ENCODE assay signal across 8 cellular contexts in genomic region chr14:103519043-103519836, GRCh38. TPM values are rescaled to one million over a fixed set of nuclear protein-coding genes. Genes with fewer than 3 reads are reported as not detected.
DNase-seq lines count a peak whose midpoint lies in the region; ATAC-seq and TF ChIP-seq lines count a peak whose summit lies in the region.

No MANE protein-coding gene starts in this region.

- H3K4me1 Mint-ChIP-seq in naive B cell, result peaks cover 7 to 11% (median 9%) of the 10 kb centered on the region in 3 donors

- H3K27ac Mint-ChIP-seq in naive B cell, result peak overlapping the region in 4 of 6 donors; percentile 10 to 60 (median 47)

- H3K27ac ChIP-seq in C4-2B, result peak overlapping the region; percentile 96
- peak overlapping the region; percentile 91 for H3K27ac ChIP-seq in caudate nucleus (ENCODE audit: low read depth, low read length)

- H3K27me3 Mint-ChIP-seq in naive B cell, result peaks cover 0 to 13% (median 12%) of the 10 kb centered on the region in 3 donors

- H3K4me3 Mint-ChIP-seq in naive B cell, result peak overlapping the region; percentile 37 to 88 (median 70)

- H3K9me3 Mint-ChIP-seq in naive B cell, result no peaks in the 10 kb centered on the region

- no peak for ATAC-seq in naive B cell (ENCODE audit: low read depth in 2 of 2)
- ATAC-seq in HG03025 (IDR thresholded peaks at IDR 0.05; ENCODE audit: low FRiP score, unreplicated experiment), result no peak
- ATAC-seq in left lobe of liver, result no peak
- no peak for ATAC-seq in GM19452 (IDR thresholded peaks at IDR 0.05; ENCODE audit: unreplicated experiment)

- no peaks in the 10 kb centered on the region for H3K36me3 Mint-ChIP-seq in naive B cell

- no peak for TF ChIP-seq CTCF in C4-2B (conservative IDR thresholded peaks at IDR 0.05)

- peak; percentile 86 for DNase-seq in HT1080 (ENCODE audit: low read depth)
- DNase-seq in caudate nucleus (lab: John Stamatoyannopoulos, UW), result peak in 1 of 61 donors; percentile 64
- no peak for DNase-seq in naive B cell
- DNase-seq in left lobe of liver (ENCODE audit: low spot score), result no peak
- no peak for DNase-seq in central memory CD4-positive, alpha-beta T cell

RNA-seq across cellular contexts. Expression of gene CKB, which starts 3.4 kb away (rescaled TPM):
- 5.9 and 6.9 TPM in 2 replicates for total RNA-seq in HT1080 (2014; rRNA removed; shearing (Covaris generic))
- polyA plus RNA-seq in HT1080 (2015; cell fraction: cytosol; rRNA removed), result 13.2 and 22.8 TPM in 2 replicates
- 7.5 and 9.2 TPM in 2 replicates for polyA plus RNA-seq in HT1080 (2015; cell fraction: nucleus; rRNA removed)
- under 1 TPM in 2 of 6 donors, not detected in 4; 0.80 to 1.00 TPM for polyA plus RNA-seq in naive B cell (ENCODE audit: low read depth in 6 of 6)
- 10.2 TPM for total RNA-seq in left lobe of liver

RNA-seq across cellular contexts. Expression of gene TRMT61A, which starts 9.8 kb away (rescaled TPM):
- total RNA-seq in HT1080 (2014; rRNA removed; shearing (Covaris generic)), result 29.0 and 34.1 TPM in 2 replicates
- 14.8 and 17.7 TPM in 2 replicates for polyA plus RNA-seq in HT1080 (2015; cell fraction: cytosol; rRNA removed)
- polyA plus RNA-seq in HT1080 (2015; cell fraction: nucleus; rRNA removed), result 23.7 and 24.2 TPM in 2 replicates
- polyA plus RNA-seq in naive B cell (ENCODE audit: low read depth in 6 of 6), result 10 to 100 TPM in 1 of 6 donors, 1 to 10 TPM in 5; 6.2 to 13.9 (median 8.3) TPM
- total RNA-seq in left lobe of liver, result 6.0 TPM

RNA-seq across cellular contexts. Expression of gene BAG5, which starts 43.2 kb away (rescaled TPM):
- 19.7 and 23.8 TPM in 2 replicates for total RNA-seq in HT1080 (2014; rRNA removed; shearing (Covaris generic))
- polyA plus RNA-seq in HT1080 (2015; cell fraction: cytosol; rRNA removed), result 18.3 and 20.9 TPM in 2 replicates
- polyA plus RNA-seq in HT1080 (2015; cell fraction: nucleus; rRNA removed), result 13.4 and 14.0 TPM in 2 replicates
- polyA plus RNA-seq in naive B cell (ENCODE audit: low read depth in 6 of 6), result 10 to 100 TPM; 11.0 to 55.5 (median 41.9) TPM
- total RNA-seq in left lobe of liver, result 7.5 TPM

RNA-seq across cellular contexts. Expression of gene COA8, which starts 43.5 kb away (rescaled TPM):
- total RNA-seq in HT1080 (2014; rRNA removed; shearing (Covaris generic)), result 24.0 and 50.6 TPM in 2 replicates
- 37.7 and 45.1 TPM in 2 replicates for polyA plus RNA-seq in HT1080 (2015; cell fraction: cytosol; rRNA removed)
- 13.8 and 15.8 TPM in 2 replicates for polyA plus RNA-seq in HT1080 (2015; cell fraction: nucleus; rRNA removed)
- 10 to 100 TPM; 47.5 to 70.7 (median 57.8) TPM for polyA plus RNA-seq in naive B cell (ENCODE audit: low read depth in 6 of 6)
- total RNA-seq in left lobe of liver, result 17.1 TPM
